In the genomic region with DNA sequence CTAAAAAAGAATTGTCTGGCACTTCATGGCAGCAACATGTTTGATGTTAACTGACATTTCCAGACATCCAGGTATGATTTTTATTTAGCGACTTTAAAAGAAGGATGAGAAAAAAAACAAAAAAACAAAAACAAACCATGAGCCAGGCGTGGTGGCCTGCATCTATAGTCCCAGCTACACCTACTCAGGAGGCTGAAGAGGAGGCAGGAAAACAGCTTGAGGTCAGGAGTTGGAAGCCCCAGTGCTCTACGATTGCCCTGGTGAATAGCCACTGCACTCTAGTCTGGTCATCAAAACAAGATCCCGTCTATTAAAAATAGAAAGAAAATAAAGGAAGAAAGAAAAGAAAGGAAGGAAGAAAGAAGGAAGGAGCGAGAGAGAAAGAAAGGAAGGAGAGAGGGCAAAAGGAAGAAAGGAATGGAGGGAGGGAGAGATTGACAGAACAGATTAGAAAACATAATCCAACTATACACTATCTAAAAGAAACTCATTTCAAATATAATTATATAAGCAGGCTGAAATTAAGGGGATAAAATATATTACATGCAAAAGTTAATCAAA, we compare ENCODE assay signal across 13 cellular contexts.
A peak's percentile ranks its signal among the peaks of the same experiment; 100 is the strongest.
DNase-seq lines count a peak whose midpoint lies in the region; ATAC-seq and TF ChIP-seq lines count a peak whose summit lies in the region.
"Had no signal": no experiment of that assay in that cellular context is flagged by ENCODE, and none has a peak within 500 bp of the region (broad histone marks: within the 10 kb centered on the region; RNA-seq: fewer than 3 reads in every experiment).

No MANE protein-coding gene starts in this region.

- BruUV-seq in Panc1 (replicated peaks; lab: Mats Ljungman, UMichigan) = no TSS peak

- peak overlapping the region in 4 of 5 donors; percentile 3 to 71 (median 42) for H3K4me3 Mint-ChIP-seq in immature natural killer cell

- CTCF ChIA-PET in Panc1 (lab: Charles Lee) = no interaction called here

- H3K4me3 ChIP-seq in DOHH2 (ENCODE audit: low read length) (peak overlapping the region; percentile 70), Panc1 (ENCODE audit: low read depth in 2 of 2, low read length in 2 of 2) (peak overlapping the region; percentile 38 to 50), SJCRH30 (no peak overlapping the region)

- no peaks in the 10 kb centered on the region for H4K20me1 ChIP-seq in DOHH2 (ENCODE audit: control insufficient read depth, insufficient read depth, low read depth, low read length)

- H3K27ac Mint-ChIP-seq in immature natural killer cell = no peak overlapping the region
- H3K27ac Mint-ChIP-seq: CD4-positive, alpha-beta memory T cell had no signal

- POLR2A ChIA-PET in Panc1 (lab: Charles Lee) = no interaction called here

- H3K36me3 ChIP-seq in DOHH2 (ENCODE audit: control insufficient read depth, low read length) (no peaks in the 10 kb centered on the region), Panc1 (ENCODE audit: control insufficient read depth, insufficient read depth, low read length) (no peaks in the 10 kb centered on the region), SJCRH30 (no peaks in the 10 kb centered on the region)

- no peaks in the 10 kb centered on the region for H3K79me2 ChIP-seq in DOHH2 (ENCODE audit: control insufficient read depth, low read length)

- H3K4me1 ChIP-seq in DOHH2 (ENCODE audit: control insufficient read depth, low read length) = peaks cover 62% of the 10 kb centered on the region
- H3K4me1 ChIP-seq in Panc1 (ENCODE audit: control insufficient read depth, insufficient read depth, low read length) = peaks cover 5% of the 10 kb centered on the region; the same call in 1 of the 2 replicates
- H3K4me1 ChIP-seq in SJCRH30 = no peaks in the 10 kb centered on the region

- H3K27ac ChIP-seq in DOHH2 (ENCODE audit: low read depth, low read length) = peak overlapping the region; percentile 95
- peak overlapping the region; percentile 37 for H3K27ac ChIP-seq in Panc1 (ENCODE audit: low read length)
- no peak overlapping the region for H3K27ac ChIP-seq in SJCRH30

- peaks cover 35 to 90% (median 48%) of the 10 kb centered on the region in 6 donors for H3K9me3 Mint-ChIP-seq in immature natural killer cell

- H3K4me2 ChIP-seq in DOHH2 (ENCODE audit: low read length) = peak overlapping the region; percentile 92

- TF ChIP-seq CTCF in DOHH2 (IDR thresholded peaks at IDR 0.05; ENCODE audit: low read depth, low read length, poor library complexity, severe bottlenecking) (no peak), Panc1 (IDR thresholded peaks at IDR 0.05) (no peak)

- H3K27me3 ChIP-seq in DOHH2 (ENCODE audit: control insufficient read depth, low read length) (no peaks in the 10 kb centered on the region), Panc1 (ENCODE audit: control insufficient read depth, insufficient read depth, low read length) (peaks cover 2% of the 10 kb centered on the region; the same call in 1 of the 2 replicates), SJCRH30 (no peaks in the 10 kb centered on the region)

- in situ Hi-C loops in Panc1 (cut with HindIII; ENCODE audit: low pct_unique_long_range_greater_than_20kb, low sequenced_read_pairs) = no loop called here

- DNase-seq in Panc1 (ENCODE audit: low read depth, low spot score) = no peak
- DNase-seq in immature natural killer cell = no peak
- no peak for DNase-seq in NCI-H2171 treated with DMSO at 0.1 percent for 48 hours (lab: John Stamatoyannopoulos, UW)
- no peak for DNase-seq in SHP77 (lab: John Stamatoyannopoulos, UW)
- no peak for DNase-seq in SJCRH30
- DNase-seq: activated CD4-positive, CD25-positive, alpha-beta regulatory T cell; CD4-positive, alpha-beta memory T cell; midbrain; NCI-H1694; trophoblast cell had no signal

- no peaks in the 10 kb centered on the region for H3K9me3 ChIP-seq in DOHH2 (ENCODE audit: control insufficient read depth, insufficient read depth, low read length)
- no peaks in the 10 kb centered on the region for H3K9me3 ChIP-seq in Panc1 (ENCODE audit: control insufficient read depth, insufficient read depth, low read depth, low read length)
- H3K9me3 ChIP-seq in SJCRH30 (replicated peaks) = no peaks in the 10 kb centered on the region

- H3K36me3 Mint-ChIP-seq in immature natural killer cell = peaks cover 4 to 14% (median 8%) of the 10 kb centered on the region in 3 donors

- no peaks in the 10 kb centered on the region for H3K9me2 ChIP-seq in DOHH2 (replicated peaks; ENCODE audit: control insufficient read depth, low read length)

- peaks cover 6 to 18% of the 10 kb centered on the region in 2 donors for H3K4me1 Mint-ChIP-seq in immature natural killer cell

- intact Hi-C loops in Panc1 (cut with micrococcal nuclease; ENCODE audit: unreplicated experiment) = no loop called here

- H3F3A ChIP-seq in DOHH2 (ENCODE audit: control insufficient read depth, insufficient read depth) = peaks cover 17% of the 10 kb centered on the region

- ATAC-seq in GM21529 (IDR thresholded peaks at IDR 0.05; ENCODE audit: unreplicated experiment) (peak; percentile 17), Panc1 (0 out of 2 replicates have a peak, but pooled peaks have one; percentile 68), HG02981 (IDR thresholded peaks at IDR 0.05; ENCODE audit: unreplicated experiment) (no peak)

- peaks cover 56 to 87% (median 67%) of the 10 kb centered on the region in 3 donors for H3K27me3 Mint-ChIP-seq in immature natural killer cell (ENCODE audit: low read depth in 3 of 3)
